In genomic region chr19:39130337-39131254, GRCh38 we compare ENCODE assay signal across 9 cellular contexts. TPM values are rescaled to one million over a fixed set of nuclear protein-coding genes. Genes with fewer than 3 reads are reported as not detected.
DNase-seq lines count a peak whose midpoint lies in the region; ATAC-seq, FAIRE-seq and TF ChIP-seq lines count a peak whose summit lies in the region.
"Had no signal": no experiment of that assay in that cellular context is flagged by ENCODE, and none has a peak within 500 bp of the region (broad histone marks: within the 10 kb centered on the region; RNA-seq: fewer than 3 reads in every experiment).

No MANE protein-coding gene starts in this region.

- H3K9me3 Mint-ChIP-seq in stimulated activated effector memory CD8-positive, alpha-beta T cell treated with anti-CD3 and anti-CD28 coated beads, Interleukin-12 subunit alpha, Interleukin-12 subunit beta, amount 100 ng/mL, for 72 hours, result no peaks in the 10 kb centered on the region

- intact Hi-C loops in endothelial cell of umbilical vein (cut with micrococcal nuclease) (loop anchor here (2.0 kb wide), 1 partner anchor 14 kb away; no protein-coding TSS in a partner anchor), PC-3 (cut with micrococcal nuclease) (no loop called here)

- no TSS peak for BruUV-seq in endothelial cell of umbilical vein (replicated peaks; lab: Mats Ljungman, UMichigan)
- no TSS peak for BruUV-seq in PC-3 (replicated peaks; lab: Mats Ljungman, UMichigan)

- peak overlapping the region; percentile 71 for H3K27ac Mint-ChIP-seq in stimulated activated effector memory CD8-positive, alpha-beta T cell treated with anti-CD3 and anti-CD28 coated beads, Interleukin-12 subunit alpha, Interleukin-12 subunit beta, amount 100 ng/mL, for 72 hours

- no peak overlapping the region for H2AFZ ChIP-seq in endothelial cell of umbilical vein (ENCODE audit: low read depth, low read length)
- H2AFZ ChIP-seq in PC-3 (ENCODE audit: low read length), result no peak overlapping the region
- H2AFZ ChIP-seq in Karpas-422 (ENCODE audit: low read length), result no peak overlapping the region

- no peak for ATAC-seq in stimulated activated effector memory CD8-positive, alpha-beta T cell treated with anti-CD3 and anti-CD28 coated beads, Interleukin-12 subunit alpha, Interleukin-12 subunit beta, amount 100 ng/mL, for 72 hours
- no peak for ATAC-seq in PC-3
- no peak for ATAC-seq in HG02840 (IDR thresholded peaks at IDR 0.05; ENCODE audit: low FRiP score, unreplicated experiment)
- no peak for ATAC-seq in GM21786 (IDR thresholded peaks at IDR 0.05; ENCODE audit: unreplicated experiment)

- CTCF ChIA-PET in endothelial cell of umbilical vein (lab: Charles Lee), result no interaction called here
- CTCF ChIA-PET in PC-3 (lab: Charles Lee), result no interaction called here

- no peak overlapping the region for H3K4me3 ChIP-seq in endothelial cell of umbilical vein (replicated peaks in 1 of 3; ENCODE audit: insufficient read depth in 1 of 3, low read depth in 1 of 3, low read length in 3 of 3)
- no peak overlapping the region for H3K4me3 ChIP-seq in PC-3 (ENCODE audit: low read length)
- H3K4me3 ChIP-seq in Karpas-422 (ENCODE audit: low read length), result no peak overlapping the region

- POLR2A ChIA-PET in endothelial cell of umbilical vein (lab: Charles Lee), result no interaction called here
- POLR2A ChIA-PET in PC-3 (lab: Charles Lee; ENCODE audit: unreplicated experiment), result no interaction called here

- FAIRE-seq in endothelial cell of umbilical vein (lab: Jason Lieb, UNC), result no peak

- dilution Hi-C loops in endothelial cell of umbilical vein (cut with MboI; ENCODE audit: extremely low pct_ligation_motif_present, low sequenced_read_pairs), result no loop called here

- peak overlapping the region; percentile 40 for H3K9ac ChIP-seq in endothelial cell of umbilical vein (replicated peaks; ENCODE audit: extremely low read depth, insufficient read depth, low read length)
- H3K9ac ChIP-seq in PC-3 (ENCODE audit: low read length), result no peak overlapping the region
- H3K9ac ChIP-seq in Karpas-422 (ENCODE audit: low read length), result no peak overlapping the region

- H3K4me1 ChIP-seq in endothelial cell of umbilical vein (ENCODE audit: control insufficient read depth, extremely low read depth, insufficient read depth, low read length), result peaks cover 37% of the 10 kb centered on the region
- H3K4me1 ChIP-seq in PC-3 (ENCODE audit: insufficient read depth, low read length), result peaks cover 7% of the 10 kb centered on the region; the same call in 1 of the 2 replicates
- H3K4me1 ChIP-seq in Karpas-422 (ENCODE audit: low read length), result peaks cover 16% of the 10 kb centered on the region

- H3K4me3 Mint-ChIP-seq in stimulated activated effector memory CD8-positive, alpha-beta T cell treated with anti-CD3 and anti-CD28 coated beads, Interleukin-12 subunit alpha, Interleukin-12 subunit beta, amount 100 ng/mL, for 72 hours, result no peak overlapping the region

- no peaks in the 10 kb centered on the region for H4K20me1 ChIP-seq in endothelial cell of umbilical vein (replicated peaks; ENCODE audit: control insufficient read depth, extremely low read depth, insufficient read depth, low read length)
- peaks cover 32% of the 10 kb centered on the region for H4K20me1 ChIP-seq in PC-3 (ENCODE audit: low read length)
- peaks cover 21% of the 10 kb centered on the region; the same call in 1 of the 2 replicates for H4K20me1 ChIP-seq in Karpas-422 (ENCODE audit: insufficient read depth, low read depth, low read length)

- no peak for TF ChIP-seq POLR2A in endothelial cell of umbilical vein (IDR thresholded peaks at IDR 0.05; ENCODE audit: low read depth, low read length)

- H3K9me1 ChIP-seq in endothelial cell of umbilical vein (replicated peaks; ENCODE audit: control insufficient read depth, extremely low read depth, insufficient read depth, low read length), result no peaks in the 10 kb centered on the region

- peak; percentile 71 for DNase-seq in DMS 273 (lab: John Stamatoyannopoulos, UW; ENCODE audit: unreplicated experiment)
- DNase-seq in NCI-H2171 treated with DMSO at 0.1 percent for 48 hours (lab: John Stamatoyannopoulos, UW), result peak; percentile 82
- DNase-seq in endothelial cell of umbilical vein (ENCODE audit: low read depth, low spot score), result no peak
- DNase-seq in stimulated activated effector memory CD8-positive, alpha-beta T cell treated with anti-CD3 and anti-CD28 coated beads, Interleukin-12 subunit alpha, Interleukin-12 subunit beta, amount 100 ng/mL, for 72 hours (ENCODE audit: low spot score in 2 of 2), result no peak
- no peak for DNase-seq in PC-3
- DNase-seq in Karpas-422, result no peak
- DNase-seq: stimulated activated CD4-positive, alpha-beta T cell treated with anti-CD3 and anti-CD28 coated beads, Interleukin-1b, Interleukin-23, amount 100 ng/mL, for 48 hours had no signal

- H3K9me3 ChIP-seq in endothelial cell of umbilical vein (replicated peaks; ENCODE audit: control insufficient read depth, insufficient read depth, low read length) (no peaks in the 10 kb centered on the region), PC-3 (ENCODE audit: low read length) (no peaks in the 10 kb centered on the region), Karpas-422 (ENCODE audit: low read length) (no peaks in the 10 kb centered on the region)

- peaks cover 73% of the 10 kb centered on the region for H3K4me1 Mint-ChIP-seq in stimulated activated effector memory CD8-positive, alpha-beta T cell treated with anti-CD3 and anti-CD28 coated beads, Interleukin-12 subunit alpha, Interleukin-12 subunit beta, amount 100 ng/mL, for 72 hours

- H3K36me3 Mint-ChIP-seq in stimulated activated effector memory CD8-positive, alpha-beta T cell treated with anti-CD3 and anti-CD28 coated beads, Interleukin-12 subunit alpha, Interleukin-12 subunit beta, amount 100 ng/mL, for 72 hours, result peaks cover 5% of the 10 kb centered on the region

- no peak for TF ChIP-seq CTCF in endothelial cell of umbilical vein (IDR thresholded peaks at IDR 0.05; ENCODE audit: extremely low read depth in 1 of 2, insufficient read depth in 1 of 2, low read depth in 1 of 2, low read length in 2 of 2)
- TF ChIP-seq CTCF in PC-3 (conservative IDR thresholded peaks at IDR 0.05; ENCODE audit: low read depth, low read length), result no peak

- H3K27me3 ChIP-seq in endothelial cell of umbilical vein (ENCODE audit: control insufficient read depth in 2 of 2, insufficient read depth in 2 of 2, low read length in 2 of 2) (no peaks in the 10 kb centered on the region), PC-3 (ENCODE audit: low read length) (no peaks in the 10 kb centered on the region), Karpas-422 (ENCODE audit: low read length) (no peaks in the 10 kb centered on the region)

- no peaks in the 10 kb centered on the region for H3F3A ChIP-seq in PC-3 (ENCODE audit: low read length, unreplicated experiment)

- H3K27ac ChIP-seq in endothelial cell of umbilical vein (ENCODE audit: insufficient read depth, low read depth, low read length), result peak overlapping the region; percentile 83
- H3K27ac ChIP-seq in PC-3 (ENCODE audit: low read length), result no peak overlapping the region
- no peak overlapping the region for H3K27ac ChIP-seq in Karpas-422 (ENCODE audit: low read length)

- H3K9me2 ChIP-seq in PC-3 (replicated peaks; ENCODE audit: low read length) (no peaks in the 10 kb centered on the region), Karpas-422 (replicated peaks; ENCODE audit: insufficient read depth, low read length) (no peaks in the 10 kb centered on the region)

- H3K4me2 ChIP-seq in endothelial cell of umbilical vein (ENCODE audit: insufficient read depth, low read length) (peak overlapping the region; percentile 7), PC-3 (ENCODE audit: low read length) (no peak overlapping the region), Karpas-422 (ENCODE audit: low read depth, low read length, poor library complexity, severe bottlenecking) (no peak overlapping the region)

- no peaks in the 10 kb centered on the region for H3K36me3 ChIP-seq in endothelial cell of umbilical vein (ENCODE audit: control insufficient read depth in 2 of 2, extremely low read depth in 1 of 2, insufficient read depth in 2 of 2, low read length in 2 of 2)
- H3K36me3 ChIP-seq in PC-3 (ENCODE audit: low read depth, low read length), result no peaks in the 10 kb centered on the region
- H3K36me3 ChIP-seq in Karpas-422 (ENCODE audit: insufficient read depth, low read length), result no peaks in the 10 kb centered on the region

- H3K79me2 ChIP-seq in endothelial cell of umbilical vein (ENCODE audit: control insufficient read depth, insufficient read depth, low read length), result peaks cover 91% of the 10 kb centered on the region
- H3K79me2 ChIP-seq in PC-3 (ENCODE audit: low read length), result peaks cover 97% of the 10 kb centered on the region
- H3K79me2 ChIP-seq in Karpas-422 (ENCODE audit: low read length), result peaks cover 15% of the 10 kb centered on the region

TF ChIP-seq in endothelial cell of umbilical vein, 7 proteins besides CTCF, POLR2A, EP300 and RAD21 (continues in another document):
- no peak for TF ChIP-seq POLR2AphosphoS5 (IDR thresholded peaks at IDR 0.05; ENCODE audit: insufficient read depth, low read depth, low read length)
- TF ChIP-seq FOS (IDR thresholded peaks at IDR 0.05; ENCODE audit: borderline replicate concordance, insufficient read depth, low read length), result no peak
- TF ChIP-seq EZH2 (IDR thresholded peaks at IDR 0.05; ENCODE audit: borderline replicate concordance, low read depth, low read length, severe bottlenecking), result no peak

RNA-seq across cellular contexts. Expression of gene PAK4, which starts 5.0 kb away (rescaled TPM):
- total RNA-seq in endothelial cell of umbilical vein (49.6 and 55.4 TPM in 2 replicates), PC-3 (2014; rRNA removed) (13.5 and 16.2 TPM in 2 replicates)
- polyA plus RNA-seq in endothelial cell of umbilical vein, result 39.8 and 48.4 TPM in 2 replicates
- 24.3 and 32.3 TPM in 2 replicates for polyA plus RNA-seq in endothelial cell of umbilical vein (2011; cell fraction: cytosol; rRNA removed)
- polyA plus RNA-seq in endothelial cell of umbilical vein (2011; cell fraction: nucleus; rRNA removed), result 24.1 and 24.3 TPM in 2 replicates
- polyA plus RNA-seq in endothelial cell of umbilical vein (2012), result 26.5 and 39.9 TPM in 2 replicates
- polyA minus RNA-seq in endothelial cell of umbilical vein, result 21.3 and 22.5 TPM in 2 replicates
- polyA minus RNA-seq in endothelial cell of umbilical vein (2011; cell fraction: cytosol; rRNA and poly(A)+ RNA removed), result 28.0 TPM
- polyA minus RNA-seq in endothelial cell of umbilical vein (2011; cell fraction: nucleus; rRNA and poly(A)+ RNA removed), result 14.5 and 29.1 TPM in 2 replicates
- 1.7 and 1.9 TPM in 2 replicates for total RNA-seq in Karpas-422 (2014; rRNA removed; shearing (Covaris generic); ENCODE audit: low replicate concordance)

RNA-seq across cellular contexts. Expression of gene ACP7, which starts 46.4 kb away (rescaled TPM):
- total RNA-seq in endothelial cell of umbilical vein (0.18 and 0.49 TPM in 2 replicates), PC-3 (2014; rRNA removed) (3.4 and 5.0 TPM in 2 replicates)
- polyA plus RNA-seq in endothelial cell of umbilical vein, result 0.03 and 0.04 TPM in 2 replicates
- polyA plus RNA-seq in endothelial cell of umbilical vein (2011; cell fraction: cytosol; rRNA removed), result 0.04 and 0.08 TPM in 2 replicates
- polyA plus RNA-seq in endothelial cell of umbilical vein (2011; cell fraction: nucleus; rRNA removed), result 0.04 and 0.05 TPM in 2 replicates
- polyA plus RNA-seq in endothelial cell of umbilical vein (2012), result 0.25 TPM in 1 of 2 replicates, not detected in the other
- not detected in 2 replicates for polyA minus RNA-seq in endothelial cell of umbilical vein
- polyA minus RNA-seq in endothelial cell of umbilical vein (2011; cell fraction: cytosol; rRNA and poly(A)+ RNA removed), result not detected
- not detected in 2 replicates for polyA minus RNA-seq in endothelial cell of umbilical vein (2011; cell fraction: nucleus; rRNA and poly(A)+ RNA removed)
- total RNA-seq in Karpas-422 (2014; rRNA removed; shearing (Covaris generic); ENCODE audit: low replicate concordance), result not detected in 2 replicates

Comparison
In these comparisons a context has a peak if more than half of its experiments do, and no peak if none do; other contexts are left out.
1. DNase-seq: peak in DMS 273 (single experiment) and NCI-H2171 treated with DMSO at 0.1 percent for 48 hours (single experiment); none in endothelial cell of umbilical vein (single experiment), stimulated activated effector memory CD8-positive, alpha-beta T cell treated with anti-CD3 and anti-CD28 coated beads, Interleukin-12 subunit alpha, Interleukin-12 subunit beta, amount 100 ng/mL, for 72 hours (0 of 2), PC-3 (single experiment) and Karpas-422 (single experiment).